16 cellular contexts compared by ENCODE assay signal in the genomic region with DNA sequence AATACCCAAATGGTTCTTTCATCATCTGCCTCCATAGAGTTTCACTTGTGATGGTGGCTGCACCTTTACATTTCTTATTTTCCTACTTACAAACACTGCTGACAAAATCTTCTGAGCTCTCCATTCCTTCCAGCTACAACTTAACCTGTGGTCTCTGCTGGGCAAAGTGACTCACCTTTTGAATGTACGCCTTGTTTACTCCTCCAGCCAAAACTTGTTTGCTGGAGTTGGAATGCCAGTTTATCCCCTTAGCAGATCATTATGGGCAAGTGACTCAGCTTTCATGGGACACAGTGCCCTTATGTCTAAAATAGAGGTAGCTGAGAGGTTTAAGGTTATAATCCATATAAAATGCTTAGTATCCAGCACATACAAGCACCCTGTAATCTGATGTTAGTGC.
"Had no signal": no experiment of that assay in that cellular context is flagged by ENCODE, and none has a peak within 500 bp of the region (broad histone marks: within the 10 kb centered on the region; RNA-seq: fewer than 3 reads in every experiment).

No MANE protein-coding gene starts in this region.

- H3K27ac ChIP-seq: adrenal gland, left lung, pancreas had no signal

- FAIRE-seq: kidney, pancreas had no signal

- H3K36me3 ChIP-seq: adrenal gland, left lung, pancreas had no signal

- DNase-seq: activated CD4-positive, alpha-beta T cell treated with anti-CD3 and anti-CD28 coated beads for 1 hour; activated CD4-positive, alpha-beta T cell treated with anti-CD3 and anti-CD28 coated beads, Interleukin-2, amount 50 U/mL, for 48 hours; activated T-cell treated with anti-CD3 and anti-CD28 coated beads, Interleukin-2, amount 50 U/mL, for 1 hour; adrenal gland; hypothalamus; kidney; left lung; mammary epithelial cell; mucosa of descending colon; naive thymus-derived CD8-positive, alpha-beta T cell; pancreas; retina; stimulated activated CD4-positive, alpha-beta T cell treated with anti-CD3 and anti-CD28 coated beads, Interleukin-2, amount 100 ng/mL, for 48 hours; T-helper 9 cell had no signal

- H3K27me3 ChIP-seq: adrenal gland, left lung, pancreas had no signal

- ATAC-seq: esophagus mucosa; left lung; mucosa of descending colon; naive thymus-derived CD8-positive, alpha-beta T cell; pancreas; stimulated activated memory B cell treated with anti-CD40 and anti-IgM and Interleukin-4, amounts not matched to agents 10 μg/mL and 1 μg/mL and 100 μg/mL, for 72 hours had no signal

- H3K9me3 ChIP-seq: adrenal gland, mucosa of descending colon, pancreas had no signal

- H3K4me3 ChIP-seq: adrenal gland, left lung, mucosa of descending colon, pancreas had no signal

- H3K4me1 ChIP-seq: adrenal gland, left lung, pancreas had no signal
